In genomic region chr1:180155202-180155682, GRCh38 we compare ENCODE assay signal across 8 cellular contexts.
DNase-seq lines count a peak whose midpoint lies in the region; ATAC-seq and TF ChIP-seq lines count a peak whose summit lies in the region.

No MANE protein-coding gene starts in this region.

- peak overlapping the region; percentile 75 for H3K4me3 ChIP-seq in astrocyte of the spinal cord (ENCODE audit: low read depth, low read length)

- no peak for TF ChIP-seq CTCF in astrocyte of the spinal cord (IDR thresholded peaks at IDR 0.05; ENCODE audit: low read depth, low read length)

- in situ Hi-C loops in astrocyte of the spinal cord (cut with HindIII; ENCODE audit: low sequenced_read_pairs), result no loop called here

- DNase-seq in NCI-H146 (lab: John Stamatoyannopoulos, UW), result peak; percentile 49
- no peak for DNase-seq in NCI-H146 treated with DMSO at 0.1 percent for 48 hours (lab: John Stamatoyannopoulos, UW; ENCODE audit: unreplicated experiment)
- DNase-seq in NCI-H2227 (lab: John Stamatoyannopoulos, UW; ENCODE audit: unreplicated experiment), result peak; percentile 58
- DNase-seq in astrocyte of the spinal cord (ENCODE audit: low read depth, low spot score), result no peak
- DNase-seq in islet precursor cell, result peak; percentile 65
- peak; percentile 32 for DNase-seq in stimulated activated CD4-positive, alpha-beta T cell treated with anti-CD3 and anti-CD28 coated beads, Interleukin-4, amount 100 ng/mL, for 1 hour
- DNase-seq in NCI-H1694 treated with DMSO at 0.1 percent for 48 hours (lab: John Stamatoyannopoulos, UW), result no peak

- no peak for ATAC-seq in GM19035 (IDR thresholded peaks at IDR 0.05; ENCODE audit: unreplicated experiment)

Comparison
In these comparisons a context has a peak if more than half of its experiments do, and no peak if none do; other contexts are left out.
1. DNase-seq: peak in NCI-H146 (single experiment), NCI-H2227 (single experiment), islet precursor cell (single experiment) and stimulated activated CD4-positive, alpha-beta T cell treated with anti-CD3 and anti-CD28 coated beads, Interleukin-4, amount 100 ng/mL, for 1 hour (single experiment); none in NCI-H146 treated with DMSO at 0.1 percent for 48 hours (single experiment), astrocyte of the spinal cord (single experiment) and NCI-H1694 treated with DMSO at 0.1 percent for 48 hours (single experiment).